10 cellular contexts compared by ENCODE assay signal in the genomic region with DNA sequence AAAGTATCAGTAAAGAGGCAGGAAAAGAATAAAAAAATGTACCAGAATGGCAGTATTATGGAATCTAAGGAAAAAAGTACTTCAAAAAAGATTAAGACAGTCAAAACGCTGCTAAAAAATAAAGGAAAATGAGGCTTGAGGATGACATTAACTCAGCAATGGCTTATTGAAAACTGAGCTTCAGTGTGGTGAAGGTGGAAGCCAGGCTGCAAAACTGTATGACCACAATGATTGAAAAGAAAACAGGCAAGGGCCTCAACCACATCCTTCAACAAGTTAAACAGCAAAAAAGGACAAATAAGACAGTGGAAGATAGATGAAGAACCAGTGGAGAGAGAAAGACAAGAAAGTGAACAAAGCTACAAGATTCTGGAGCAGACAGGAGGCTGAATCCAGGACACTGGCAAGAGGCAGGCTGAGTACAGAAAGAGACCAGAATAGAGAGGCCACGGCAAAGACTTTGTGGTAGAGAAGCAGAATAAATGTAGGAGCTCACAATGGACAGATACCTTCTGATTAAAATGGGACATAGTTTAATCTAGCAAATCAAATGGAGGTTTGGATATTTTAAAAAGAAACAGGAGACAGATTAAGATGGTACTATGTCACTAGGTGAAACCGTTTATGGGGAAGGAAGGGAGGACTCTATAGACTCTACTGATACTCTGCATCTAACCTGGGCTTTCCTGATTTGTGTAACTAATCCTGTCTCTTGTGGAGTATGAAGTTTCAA.
A peak's percentile ranks its signal among the peaks of the same experiment; 100 is the strongest.
DNase-seq lines count a peak whose midpoint lies in the region; ATAC-seq, FAIRE-seq and TF ChIP-seq lines count a peak whose summit lies in the region.
"Had no signal": no experiment of that assay in that cellular context is flagged by ENCODE, and none has a peak within 500 bp of the region (broad histone marks: within the 10 kb centered on the region; RNA-seq: fewer than 3 reads in every experiment).

No MANE protein-coding gene starts in this region.

- 4% methylated on average over 3 of the region's 3 CpGs for WGBS in GM12878 (ENCODE audit: insufficient coverage, insufficient replicate concordance, low lambda C conversion rate, missing lambda C conversion rate)

- H3K79me2 ChIP-seq in GM12878 (ENCODE audit: control insufficient read depth, insufficient read depth, low read length), result no peaks in the 10 kb centered on the region

- H3K36me3 ChIP-seq in GM12878 (ENCODE audit: control insufficient read depth in 2 of 2, insufficient read depth in 2 of 2, low read length in 1 of 2), result no peaks in the 10 kb centered on the region
- H3K36me3 ChIP-seq in uterus, result no peaks in the 10 kb centered on the region

- TF ChIP-seq RAD21 in GM12878 (IDR thresholded peaks at IDR 0.05; ENCODE audit: insufficient read depth, low read depth, low read length), result no peak

- no peak overlapping the region for H3K9ac ChIP-seq in GM12878 (ENCODE audit: control insufficient read depth, insufficient read depth, low read length)

- no peak for TF ChIP-seq POLR2A in GM12878 (IDR thresholded peaks at IDR 0.05; ENCODE audit: low read depth, low read length)
- no peak for TF ChIP-seq POLR2A in uterus (IDR thresholded peaks at IDR 0.05)

- in situ Hi-C loops in GM12878 (cut with MboI), result no loop called here

- no peak for FAIRE-seq in GM12878 (lab: Jason Lieb, UNC)

- CTCF ChIA-PET in GM12878 (lab: Yijun Ruan, JAX), result interaction anchor here (1.8 kb wide), 1 partner anchor 12 kb away, joined by 4 read pairs; no protein-coding TSS in a partner anchor
- CTCF ChIA-PET in activated naive CD4-positive, alpha-beta T cell treated with anti-CD3 and anti-CD28 coated beads, Interleukin-2, amount 10 ng/mL, durations not matched to agents 7 days and 5 days (lab: Charles Lee), result no interaction called here

- intact Hi-C loops in GM12878 (cut with micrococcal nuclease; ENCODE audit: unreplicated experiment) (no loop called here), uterus (cut with DNase I; ENCODE audit: low total_unique reads) (no loop called here)

- H3K36me3 Mint-ChIP-seq in activated naive CD4-positive, alpha-beta T cell treated with anti-CD3 and anti-CD28 coated beads, Interleukin-2, amount 10 ng/mL, durations not matched to agents 7 days and 5 days, result no peaks in the 10 kb centered on the region

- TF ChIP-seq CTCF in GM12878 (IDR thresholded peaks at IDR 0.05 in 2 of 3, conservative IDR thresholded peaks at IDR 0.05 in 1 of 3; ENCODE audit: control insufficient read depth in 2 of 3, extremely low read depth in 1 of 3, insufficient read depth in 1 of 3, low read depth in 3 of 3, low read length in 3 of 3) (no peak), uterus (IDR thresholded peaks at IDR 0.05) (no peak)

- no peak overlapping the region for H2AFZ ChIP-seq in GM12878 (ENCODE audit: control insufficient read depth, low read depth, low read length)

- no peaks in the 10 kb centered on the region for H3K4me1 ChIP-seq in GM12878 (ENCODE audit: control insufficient read depth, insufficient read depth, low read length)
- peaks cover 0 to 5% of the 10 kb centered on the region in 2 donors for H3K4me1 ChIP-seq in uterus
- H3K4me1 ChIP-seq: testis had no signal

- peaks cover 7% of the 10 kb centered on the region for H3K4me1 Mint-ChIP-seq in stimulated activated naive CD8-positive, alpha-beta T cell treated with anti-CD3 and anti-CD28 coated beads, Interleukin-15, amount 100 ng/mL, for 72 hours
- H3K4me1 Mint-ChIP-seq in activated naive CD4-positive, alpha-beta T cell treated with anti-CD3 and anti-CD28 coated beads, Interleukin-2, amount 10 ng/mL, durations not matched to agents 7 days and 5 days, result no peaks in the 10 kb centered on the region

- H3K27ac Mint-ChIP-seq in stimulated activated naive CD8-positive, alpha-beta T cell treated with anti-CD3 and anti-CD28 coated beads, Interleukin-15, amount 100 ng/mL, for 72 hours, result no peak overlapping the region
- H3K27ac Mint-ChIP-seq in activated naive CD4-positive, alpha-beta T cell treated with anti-CD3 and anti-CD28 coated beads, Interleukin-2, amount 10 ng/mL, durations not matched to agents 7 days and 5 days, result no peak overlapping the region

- no peaks in the 10 kb centered on the region for H3K9me3 Mint-ChIP-seq in stimulated activated naive CD8-positive, alpha-beta T cell treated with anti-CD3 and anti-CD28 coated beads, Interleukin-15, amount 100 ng/mL, for 72 hours
- H3K9me3 Mint-ChIP-seq in activated naive CD4-positive, alpha-beta T cell treated with anti-CD3 and anti-CD28 coated beads, Interleukin-2, amount 10 ng/mL, durations not matched to agents 7 days and 5 days, result no peaks in the 10 kb centered on the region

- RAD21 ChIA-PET in GM12878 (lab: Charles Lee; ENCODE audit: unreplicated experiment), result no interaction called here

- peak; percentile 83 for ATAC-seq in stimulated activated naive CD8-positive, alpha-beta T cell treated with anti-CD3 and anti-CD28 coated beads, Interleukin-15, amount 100 ng/mL, for 72 hours
- no peak for ATAC-seq in stimulated activated naive CD8-positive, alpha-beta T cell treated with anti-CD3 and anti-CD28 coated beads, Interleukin-15, Interleukin-2, amounts not matched to agents 100 U/mL and 50 U/mL, for 24 hours
- ATAC-seq in HG03442 (IDR thresholded peaks at IDR 0.05; ENCODE audit: unreplicated experiment), result peak; percentile 63
- peak; percentile 52; the same call in 2 of the 3 replicates for ATAC-seq in GM12878

- no TSS peak for BruUV-seq in GM12878 (replicated peaks; lab: Mats Ljungman, UMichigan)

- H3K27ac ChIP-seq in GM12878 (ENCODE audit: control insufficient read depth, insufficient read depth), result no peak overlapping the region
- peak overlapping the region; percentile 16 to 25 for H3K27ac ChIP-seq in uterus
- H3K27ac ChIP-seq: testis had no signal

- H4K20me1 ChIP-seq in GM12878 (ENCODE audit: control insufficient read depth, insufficient read depth), result no peaks in the 10 kb centered on the region

- no peaks in the 10 kb centered on the region for H3K9me3 ChIP-seq in GM12878 (replicated peaks; ENCODE audit: control insufficient read depth, insufficient read depth, low read length)
- H3K9me3 ChIP-seq in uterus, result no peaks in the 10 kb centered on the region
- H3K9me3 ChIP-seq: testis had no signal

- DNase-seq in stimulated activated naive CD8-positive, alpha-beta T cell treated with anti-CD3 and anti-CD28 coated beads, Interleukin-15, amount 100 ng/mL, for 72 hours, result no peak
- no peak for DNase-seq in stimulated activated naive CD8-positive, alpha-beta T cell treated with anti-CD3 and anti-CD28 coated beads, Interleukin-15, Interleukin-2, amounts not matched to agents 100 U/mL and 50 U/mL, for 24 hours
- peak; percentile 13 for DNase-seq in GM12878 (ENCODE audit: low read depth, low spot score)
- no peak for DNase-seq in uterus
- no peak for DNase-seq in cerebellum (ENCODE audit: low spot score)
- DNase-seq in activated naive CD4-positive, alpha-beta T cell treated with anti-CD3 and anti-CD28 coated beads, Interleukin-2, amount 10 ng/mL, durations not matched to agents 7 days and 5 days, result no peak
- no peak for DNase-seq in NCI-H1105 (lab: John Stamatoyannopoulos, UW)
- DNase-seq: NCI-H1694 treated with DMSO at 0.1 percent for 48 hours, testis had no signal

- H3K4me3 ChIP-seq in GM12878 (no peak overlapping the region), uterus (no peak overlapping the region)
- H3K4me3 ChIP-seq: testis had no signal

- SMC1A ChIA-PET in GM12878 (lab: Charles Lee; ENCODE audit: uncharacterized antibody, unreplicated experiment), result interaction anchor here (1.6 kb wide), 1 partner anchor 12 kb away, joined by 4 read pairs; no protein-coding TSS in a partner anchor

- H3K27me3 ChIP-seq in GM12878 (replicated peaks in 1 of 2; ENCODE audit: control insufficient read depth in 2 of 2, insufficient read depth in 2 of 2, low read length in 1 of 2) (no peaks in the 10 kb centered on the region), uterus (no peaks in the 10 kb centered on the region)
- H3K27me3 ChIP-seq: testis had no signal

- no peak for TF ChIP-seq EP300 in GM12878 (IDR thresholded peaks at IDR 0.05; ENCODE audit: borderline replicate concordance in 1 of 2, control insufficient read depth in 1 of 2, low read depth in 2 of 2, low read length in 2 of 2)

- no peak overlapping the region for H3K4me3 Mint-ChIP-seq in stimulated activated naive CD8-positive, alpha-beta T cell treated with anti-CD3 and anti-CD28 coated beads, Interleukin-15, amount 100 ng/mL, for 72 hours
- no peak overlapping the region for H3K4me3 Mint-ChIP-seq in activated naive CD4-positive, alpha-beta T cell treated with anti-CD3 and anti-CD28 coated beads, Interleukin-2, amount 10 ng/mL, durations not matched to agents 7 days and 5 days

- no peak overlapping the region for H3K4me2 ChIP-seq in GM12878 (ENCODE audit: control insufficient read depth, insufficient read depth)

- POLR2A ChIA-PET in GM12878 (lab: Charles Lee), result no interaction called here

- H3K27me3 Mint-ChIP-seq in stimulated activated naive CD8-positive, alpha-beta T cell treated with anti-CD3 and anti-CD28 coated beads, Interleukin-15, amount 100 ng/mL, for 72 hours, result peaks cover 12% of the 10 kb centered on the region
- no peaks in the 10 kb centered on the region for H3K27me3 Mint-ChIP-seq in activated naive CD4-positive, alpha-beta T cell treated with anti-CD3 and anti-CD28 coated beads, Interleukin-2, amount 10 ng/mL, durations not matched to agents 7 days and 5 days

TF ChIP-seq in GM12878, 131 proteins besides CTCF, POLR2A, EP300 and RAD21:
- TF ChIP-seq, protein P1, sequence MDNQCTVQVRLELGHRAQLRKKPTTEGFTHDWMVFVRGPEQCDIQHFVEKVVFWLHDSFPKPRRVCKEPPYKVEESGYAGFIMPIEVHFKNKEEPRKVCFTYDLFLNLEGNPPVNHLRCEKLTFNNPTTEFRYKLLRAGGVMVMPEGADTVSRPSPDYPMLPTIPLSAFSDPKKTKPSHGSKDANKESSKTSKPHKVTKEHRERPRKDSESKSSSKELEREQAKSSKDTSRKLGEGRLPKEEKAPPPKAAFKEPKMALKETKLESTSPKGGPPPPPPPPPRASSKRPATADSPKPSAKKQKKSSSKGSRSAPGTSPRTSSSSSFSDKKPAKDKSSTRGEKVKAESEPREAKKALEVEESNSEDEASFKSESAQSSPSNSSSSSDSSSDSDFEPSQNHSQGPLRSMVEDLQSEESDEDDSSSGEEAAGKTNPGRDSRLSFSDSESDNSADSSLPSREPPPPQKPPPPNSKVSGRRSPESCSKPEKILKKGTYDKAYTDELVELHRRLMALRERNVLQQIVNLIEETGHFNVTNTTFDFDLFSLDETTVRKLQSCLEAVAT (IDR thresholded peaks at IDR 0.05), result no peak
- no peak for TF ChIP-seq BCL11A (IDR thresholded peaks at IDR 0.05; ENCODE audit: low read depth, low read length)
- no peak for TF ChIP-seq TCF3 (IDR thresholded peaks at IDR 0.05; ENCODE audit: borderline replicate concordance, insufficient read depth, low read depth, low read length)
- TF ChIP-seq NR2F1 (conservative IDR thresholded peaks at IDR 0.05), result no peak
- no peak for TF ChIP-seq HCFC1 (IDR thresholded peaks at IDR 0.05; ENCODE audit: low read length)
- TF ChIP-seq CHD4 (IDR thresholded peaks at IDR 0.05), result no peak
- peak; percentile 12 for TF ChIP-seq JUNB (IDR thresholded peaks at IDR 0.05)
- peak; percentile 80 for TF ChIP-seq RUNX3 (IDR thresholded peaks at IDR 0.05; ENCODE audit: low read length)
- no peak for TF ChIP-seq POU2F2 (IDR thresholded peaks at IDR 0.05; ENCODE audit: borderline replicate concordance, low read depth, low read length)
